ENCODE assay signal across 11 cellular contexts in genomic region chr3:142815803-142816202, GRCh38.
"Had no signal": no experiment of that assay in that cellular context is flagged by ENCODE, and none has a peak within 500 bp of the region (broad histone marks: within the 10 kb centered on the region; RNA-seq: fewer than 3 reads in every experiment).

No MANE protein-coding gene starts in this region.

- H3K4me3 ChIP-seq: GM23248, GM23338, HAP-1 had no signal

- H3K4me1 ChIP-seq: HAP-1 had no signal

- H3K4me2 ChIP-seq: GM23338 had no signal

- H3K36me3 ChIP-seq: HAP-1 had no signal

- H3K9me3 ChIP-seq: HAP-1 had no signal

- H3K9ac ChIP-seq: GM23248 had no signal

- H3K27ac ChIP-seq: GM23248 had no signal

- FAIRE-seq: H1, H54 had no signal

- DNase-seq: GM23248, GOT3, H7, H9, HCEC 1CT, HFFc6 had no signal

- ATAC-seq: GM23338, HCT116 had no signal

- H2AFZ ChIP-seq: GM23248, GM23338 had no signal
